In genomic region chr2:187553908-187554703, GRCh38 we compare ENCODE assay signal across 8 cellular contexts. TPM values are rescaled to one million over a fixed set of nuclear protein-coding genes. Genes with fewer than 3 reads are reported as not detected.
DNase-seq lines count a peak whose midpoint lies in the region; ATAC-seq and TF ChIP-seq lines count a peak whose summit lies in the region.

TSS of gene TFPI (minus strand) at chr2:187554435. CDS start at chr2:187503768, 50,667 bp downstream.

- peak; percentile 82 for DNase-seq in EH (ENCODE audit: low read depth)
- DNase-seq in endothelial cell (ENCODE audit: low spot score) = peak; percentile 38
- DNase-seq in mucosa of gallbladder (ENCODE audit: low spot score) = peak; percentile 44
- DNase-seq in NCI-H2196 treated with DMSO at 0.1 percent for 48 hours (lab: John Stamatoyannopoulos, UW; ENCODE audit: unreplicated experiment) = no peak
- DNase-seq in nucleus accumbens (lab: John Stamatoyannopoulos, UW) = no peak
- DNase-seq in GM10266 (ENCODE audit: extremely low spot score) = no peak

- H3K36me3 Mint-ChIP-seq in endothelial cell (ENCODE audit: low read depth, unreplicated experiment) = peaks cover 36% of the 10 kb centered on the region

- H3K9me3 Mint-ChIP-seq in endothelial cell (ENCODE audit: unreplicated experiment) = no peaks in the 10 kb centered on the region

- TF ChIP-seq CTCF in endothelial cell (IDR thresholded peaks at IDR 0.05; ENCODE audit: unreplicated experiment) = no peak
- no peak for TF ChIP-seq CTCF in GM10266 (IDR thresholded peaks at IDR 0.05; ENCODE audit: control insufficient read depth, insufficient read depth, low read depth, missing control alignments)

- H3K4me3 Mint-ChIP-seq in endothelial cell (ENCODE audit: unreplicated experiment) = peak within 1 kb of the TSS; percentile 100

- H3K4me1 Mint-ChIP-seq in endothelial cell (ENCODE audit: unreplicated experiment) = peaks cover 31% of the 10 kb centered on the region

- H3K27me3 Mint-ChIP-seq in endothelial cell (ENCODE audit: unreplicated experiment) = peaks cover 16% of the 10 kb centered on the region

- peak within 1 kb of the TSS; percentile 99 for H3K27ac Mint-ChIP-seq in endothelial cell (ENCODE audit: unreplicated experiment)

- no peak for ATAC-seq in HG03571 (IDR thresholded peaks at IDR 0.05; ENCODE audit: unreplicated experiment)

TF ChIP-seq in PFSK-1, 5 proteins besides CTCF, POLR2A, EP300 and RAD21:
- TF ChIP-seq REST (IDR thresholded peaks at IDR 0.05; ENCODE audit: insufficient read depth in 1 of 2, low read depth in 2 of 2, low read length in 2 of 2) = no peak
- TF ChIP-seq POLR2AphosphoS5 (IDR thresholded peaks at IDR 0.05; ENCODE audit: low read depth, low read length) = peak; percentile 29; the same call in 1 of the 2 replicates
- TF ChIP-seq TAF1 (IDR thresholded peaks at IDR 0.05; ENCODE audit: borderline replicate concordance, insufficient read depth, low read length) = peak; percentile 43; the same call in 1 of the 2 replicates
- no peak for TF ChIP-seq FOXP2 (optimal IDR thresholded peaks at IDR 0.05; ENCODE audit: borderline replicate concordance, extremely low read depth, extremely low read length, insufficient read depth)
- 0 out of 2 replicates have a peak, but pooled peaks have one; percentile 17 for TF ChIP-seq SIN3A (IDR thresholded peaks at IDR 0.05; ENCODE audit: borderline replicate concordance, insufficient read depth, low read length)

RNA-seq across cellular contexts. Expression of gene TFPI, which starts in this region (rescaled TPM):
- polyA plus RNA-seq in PFSK-1 (2012; ENCODE audit: insufficient read length, low read depth) = 9.3 TPM
- total RNA-seq in endothelial cell (ENCODE audit: unreplicated experiment) (735 TPM), mucosa of gallbladder (45.6 TPM)

Comparison
In these comparisons a context has a peak if more than half of its experiments do, and no peak if none do; other contexts are left out.
1. RNA of gene TFPI (total RNA-seq): 735 TPM in endothelial cell (single experiment); 45.6 TPM in mucosa of gallbladder (single experiment); every median in the first group is over 10 times any median in the second.
2. DNase-seq: peak in EH (single experiment), endothelial cell (single experiment) and mucosa of gallbladder (single experiment); none in NCI-H2196 treated with DMSO at 0.1 percent for 48 hours (single experiment), nucleus accumbens (0 of 56) and GM10266 (single experiment).